12 cellular contexts compared by ENCODE assay signal in genomic region chr11:69380921-69381581, GRCh38.
DNase-seq lines count a peak whose midpoint lies in the region; ATAC-seq and TF ChIP-seq lines count a peak whose summit lies in the region.
"Had no signal": no experiment of that assay in that cellular context is flagged by ENCODE, and none has a peak within 500 bp of the region (broad histone marks: within the 10 kb centered on the region; RNA-seq: fewer than 3 reads in every experiment).

No MANE protein-coding gene starts in this region.

- H3K4me1 Mint-ChIP-seq in endodermal cell, result no peaks in the 10 kb centered on the region

- no peaks in the 10 kb centered on the region for H3K9me3 ChIP-seq in BLaER1
- no peaks in the 10 kb centered on the region for H3K9me3 ChIP-seq in endodermal cell (ENCODE audit: control insufficient read depth, low read length)
- H3K9me3 ChIP-seq in osteoblast (ENCODE audit: low read depth, low read length), result no peaks in the 10 kb centered on the region
- no peaks in the 10 kb centered on the region for H3K9me3 ChIP-seq in PC-3 (ENCODE audit: low read length)
- H3K9me3 ChIP-seq: SK-N-SH had no signal

- POLR2A ChIA-PET in PC-3 (lab: Charles Lee; ENCODE audit: unreplicated experiment), result no interaction called here

- no peak for ATAC-seq in HG03469 (IDR thresholded peaks at IDR 0.05; ENCODE audit: unreplicated experiment)
- no peak for ATAC-seq in PC-3
- no peak for ATAC-seq in HG02571 (IDR thresholded peaks at IDR 0.05; ENCODE audit: unreplicated experiment)

- no peaks in the 10 kb centered on the region for H3K27me3 Mint-ChIP-seq in endodermal cell (ENCODE audit: insufficient read depth)

- no peak overlapping the region for H3K4me3 Mint-ChIP-seq in endodermal cell

- H3K4me1 ChIP-seq in BLaER1 (peaks cover 13% of the 10 kb centered on the region), endodermal cell (ENCODE audit: control insufficient read depth, insufficient read depth, low read length) (no peaks in the 10 kb centered on the region), osteoblast (ENCODE audit: insufficient read depth, low read length) (no peaks in the 10 kb centered on the region), PC-3 (ENCODE audit: insufficient read depth, low read length) (0 out of 2 replicates have a peak, but pooled peaks cover 5% of the 10 kb centered on the region)

- H3F3A ChIP-seq in PC-3 (ENCODE audit: low read length, unreplicated experiment), result no peaks in the 10 kb centered on the region

- H3K9me2 ChIP-seq in PC-3 (replicated peaks; ENCODE audit: low read length), result no peaks in the 10 kb centered on the region
- H3K9me2 ChIP-seq: SK-N-SH had no signal

- H3K27ac ChIP-seq in BLaER1 (peak overlapping the region; percentile 21; the same call in 1 of the 2 replicates), endodermal cell (ENCODE audit: low read depth, low read length) (peak overlapping the region; percentile 68), osteoblast (ENCODE audit: low read depth, low read length) (no peak overlapping the region), PC-3 (ENCODE audit: low read length) (no peak overlapping the region)

- no peaks in the 10 kb centered on the region for H3K79me2 ChIP-seq in osteoblast (ENCODE audit: insufficient read depth, low read length)
- no peaks in the 10 kb centered on the region for H3K79me2 ChIP-seq in PC-3 (ENCODE audit: low read length)

- WGBS in endodermal cell (ENCODE audit: insufficient coverage in 1 of 2, insufficient read length in 1 of 2), 2 experiments, result 93 to 98% methylated on average over 8 to 10 of the region's 10 CpGs

- no TSS peak for BruUV-seq in PC-3 (replicated peaks; lab: Mats Ljungman, UMichigan)

- H3K9me3 Mint-ChIP-seq in endodermal cell, result no peaks in the 10 kb centered on the region

- H4K20me1 ChIP-seq in BLaER1 (no peaks in the 10 kb centered on the region), osteoblast (ENCODE audit: insufficient read depth, low read length) (no peaks in the 10 kb centered on the region), PC-3 (ENCODE audit: low read length) (no peaks in the 10 kb centered on the region)

- H3K4me3 ChIP-seq in BLaER1 (no peak overlapping the region), endodermal cell (ENCODE audit: low read length) (no peak overlapping the region), osteoblast (ENCODE audit: insufficient read depth, low read length) (no peak overlapping the region), PC-3 (ENCODE audit: low read length) (no peak overlapping the region)

- H3K9ac ChIP-seq in BLaER1 (no peak overlapping the region), endodermal cell (ENCODE audit: extremely low read depth, low read length, poor library complexity, severe bottlenecking) (no peak overlapping the region), PC-3 (ENCODE audit: low read length) (no peak overlapping the region)
- H3K9ac ChIP-seq: SK-N-SH had no signal

- no peak overlapping the region for H3K27ac Mint-ChIP-seq in endodermal cell

- H3K36me3 ChIP-seq in BLaER1 (no peaks in the 10 kb centered on the region), endodermal cell (ENCODE audit: control insufficient read depth, insufficient read depth, low read length) (no peaks in the 10 kb centered on the region), osteoblast (ENCODE audit: insufficient read depth, low read length) (no peaks in the 10 kb centered on the region), PC-3 (ENCODE audit: low read depth, low read length) (no peaks in the 10 kb centered on the region)

- H3K4me2 ChIP-seq in BLaER1 (no peak overlapping the region), osteoblast (ENCODE audit: insufficient read depth, low read length) (no peak overlapping the region), PC-3 (ENCODE audit: low read length) (no peak overlapping the region)
- H3K4me2 ChIP-seq: SK-N-SH had no signal

- peak; percentile 60 for DNase-seq in M059J (ENCODE audit: low read depth)
- peak; percentile 30 for DNase-seq in endodermal cell
- peak; percentile 86 for DNase-seq in osteoblast (ENCODE audit: insufficient read length, low spot score, missing footprints)
- no peak for DNase-seq in hepatic stellate cell (ENCODE audit: low spot score)
- DNase-seq in PC-3, result no peak
- DNase-seq: activated CD4-positive, alpha-beta T cell treated with anti-CD3 and anti-CD28 coated beads, Interleukin-2, amount 50 U/mL, for 1 hour; EL; NCI-H2029 had no signal

- no peaks in the 10 kb centered on the region for H3K36me3 Mint-ChIP-seq in endodermal cell (ENCODE audit: low read depth)

- H2AFZ ChIP-seq in osteoblast (ENCODE audit: low read length), result peak overlapping the region; percentile 25
- no peak overlapping the region for H2AFZ ChIP-seq in PC-3 (ENCODE audit: low read length)

- intact Hi-C loops in PC-3 (cut with micrococcal nuclease), result no loop called here

- TF ChIP-seq CTCF in endodermal cell (conservative IDR thresholded peaks at IDR 0.05), result no peak
- no peak for TF ChIP-seq CTCF in osteoblast (IDR thresholded peaks at IDR 0.05; ENCODE audit: extremely low read depth, low read depth, low read length)
- no peak for TF ChIP-seq CTCF in PC-3 (conservative IDR thresholded peaks at IDR 0.05; ENCODE audit: low read depth, low read length)

- H3K27me3 ChIP-seq in BLaER1 (no peaks in the 10 kb centered on the region), endodermal cell (ENCODE audit: control insufficient read depth, insufficient read depth, low read length, poor library complexity, severe bottlenecking) (no peaks in the 10 kb centered on the region), osteoblast (ENCODE audit: insufficient read depth, low read length) (no peaks in the 10 kb centered on the region), PC-3 (ENCODE audit: low read length) (no peaks in the 10 kb centered on the region)

- CTCF ChIA-PET in PC-3 (lab: Charles Lee), result no interaction called here

Comparison
In these comparisons a context has a peak if more than half of its experiments do, and no peak if none do; other contexts are left out.
1. H3K27ac ChIP-seq: peak in BLaER1 (single experiment) and endodermal cell (single experiment); none in osteoblast (single experiment) and PC-3 (single experiment).
2. DNase-seq: peak in M059J (single experiment), endodermal cell (single experiment) and osteoblast (single experiment); none in hepatic stellate cell (single experiment) and PC-3 (single experiment).